2 cellular contexts compared by ENCODE assay signal in genomic region chr1:167887187-167887586, GRCh38. TPM values are rescaled to one million over a fixed set of nuclear protein-coding genes. Genes with fewer than 3 reads are reported as not detected.
"Had no signal": no experiment of that assay in that cellular context is flagged by ENCODE, and none has a peak within 500 bp of the region (broad histone marks: within the 10 kb centered on the region; RNA-seq: fewer than 3 reads in every experiment).

No MANE protein-coding gene starts in this region.

RNA-seq across cellular contexts. Expression of gene ADCY10, which starts 26.7 kb away (rescaled TPM):
- total RNA-seq: G401, GM12878 had no signal
